ENCODE assay signal across 8 cellular contexts in the genomic region with DNA sequence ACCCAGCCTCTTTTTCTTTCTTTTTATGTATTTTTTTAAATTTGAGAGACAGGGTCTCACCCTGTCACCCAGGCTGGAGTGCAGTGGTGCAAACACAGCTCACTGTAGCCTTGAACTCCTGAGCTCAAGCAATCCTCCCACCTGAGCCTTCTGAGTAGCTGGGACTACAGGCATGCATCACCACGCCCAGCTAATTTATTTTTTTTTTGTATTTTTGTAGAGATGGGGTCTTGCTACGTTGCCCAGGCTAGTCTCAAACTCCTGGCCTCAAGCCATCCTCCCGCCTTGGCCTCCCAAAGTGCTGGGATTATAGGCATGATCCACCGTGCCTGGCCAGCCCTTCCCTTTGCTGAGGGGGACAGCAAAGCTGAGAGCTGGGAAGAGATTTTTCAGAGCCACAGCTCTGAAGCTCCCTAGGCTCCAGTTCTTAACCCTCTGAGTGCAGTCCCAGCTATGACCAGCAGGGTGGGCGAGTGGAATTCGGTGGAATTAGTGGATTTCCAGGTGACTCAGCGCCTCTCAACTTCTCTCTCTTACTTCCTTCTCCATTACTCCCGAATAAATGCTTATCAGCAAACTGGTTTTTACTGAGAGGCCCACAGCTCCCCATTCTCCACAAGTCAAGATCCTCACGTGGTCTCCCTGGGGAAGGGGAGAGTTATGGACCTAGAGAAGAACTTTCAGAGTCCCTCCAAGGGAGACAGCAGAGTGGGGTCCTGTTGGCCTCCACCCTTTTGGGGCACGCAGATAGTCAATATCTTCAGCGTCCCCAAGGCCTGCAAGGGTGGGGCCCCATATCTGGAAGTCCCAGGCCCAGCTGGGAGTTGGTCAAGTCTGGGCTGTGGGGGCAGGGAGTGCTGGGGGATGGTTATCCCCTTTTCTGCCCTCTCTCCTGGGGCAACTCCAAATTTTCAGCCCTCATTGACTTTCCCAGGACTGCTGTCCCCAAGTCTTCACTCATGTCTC. TPM values are rescaled to one million over a fixed set of nuclear protein-coding genes. Genes with fewer than 3 reads are reported as not detected.
A peak's percentile ranks its signal among the peaks of the same experiment; 100 is the strongest.
DNase-seq lines count a peak whose midpoint lies in the region; ATAC-seq and TF ChIP-seq lines count a peak whose summit lies in the region.

No MANE protein-coding gene starts in this region.

- peak; percentile 78 to 91 for TF ChIP-seq CTCF in left lung (IDR thresholded peaks at IDR 0.05)

- H3K36me3 ChIP-seq in left lung: no peaks in the 10 kb centered on the region

- intact Hi-C loops in left lung (cut with DNase I): no loop called here

- H3K27ac ChIP-seq in left lung: peak overlapping the region; percentile 86 to 93

- peaks cover 12 to 58% of the 10 kb centered on the region in 2 donors for H3K4me1 ChIP-seq in left lung

- DNase-seq in AG08395 (ENCODE audit: low spot score) (peak; percentile 77), H4 (ENCODE audit: low spot score) (peak; percentile 91), NCI-H446 (lab: John Stamatoyannopoulos, UW) (peak; percentile 80 to 83), dedifferentiated amniotic fluid mesenchymal stem cell (ENCODE audit: extremely low spot score) (peak; percentile 94), left lung (peak; percentile 84 to 86)
- peak; percentile 85 for DNase-seq in activated CD4-positive, alpha-beta T cell treated with anti-CD3 and anti-CD28 coated beads for 48 hours
- DNase-seq in stimulated activated CD4-positive, alpha-beta T cell treated with anti-CD3 and anti-CD28 coated beads, Interleukin-1b, Interleukin-23, amount 100 ng/mL, for 48 hours: peak; percentile 69

- peak; percentile 63 for ATAC-seq in left lung
- ATAC-seq in GM21526 (IDR thresholded peaks at IDR 0.05; ENCODE audit: low FRiP score, unreplicated experiment): no peak

- no peaks in the 10 kb centered on the region for H3K9me3 ChIP-seq in left lung

- H3K4me3 ChIP-seq in left lung: peak overlapping the region; percentile 57 to 75

- peaks cover 0 to 32% of the 10 kb centered on the region in 2 donors for H3K27me3 ChIP-seq in left lung

RNA-seq across cellular contexts. Expression of a gene that starts 1.2 kb away (rescaled TPM):
- 433 and 572 TPM in 2 replicates for total RNA-seq in H4 (2014; rRNA removed; shearing (Covaris generic))
- 100 to 1,000 TPM; 123 to 192 TPM for total RNA-seq in left lung

RNA-seq across cellular contexts. Expression of a gene that starts 2.5 kb away (rescaled TPM):
- total RNA-seq in H4 (2014; rRNA removed; shearing (Covaris generic)): 0.23 and 0.56 TPM in 2 replicates
- total RNA-seq in left lung: 1 to 10 TPM in 1 of 2 donors, under 1 TPM in 1; 0.42 to 1.3 TPM

RNA-seq across cellular contexts. Expression of a gene that starts 20.2 kb away (rescaled TPM):
- 21.3 and 21.4 TPM in 2 replicates for total RNA-seq in H4 (2014; rRNA removed; shearing (Covaris generic))
- 10 to 100 TPM; 31.7 to 35.0 TPM for total RNA-seq in left lung

RNA-seq across cellular contexts. Expression of a gene that starts 38.5 kb away (rescaled TPM):
- 14.8 and 15.4 TPM in 2 replicates for total RNA-seq in H4 (2014; rRNA removed; shearing (Covaris generic))
- total RNA-seq in left lung: 10 to 100 TPM; 14.8 to 17.5 TPM

RNA-seq across cellular contexts. Expression of a gene that starts 51.2 kb away (rescaled TPM):
- total RNA-seq in H4 (2014; rRNA removed; shearing (Covaris generic)): 0.77 and 1.2 TPM in 2 replicates
- total RNA-seq in left lung: 10 to 100 TPM; 18.7 to 20.0 TPM
